14 cellular contexts compared by ENCODE assay signal in the genomic region with DNA sequence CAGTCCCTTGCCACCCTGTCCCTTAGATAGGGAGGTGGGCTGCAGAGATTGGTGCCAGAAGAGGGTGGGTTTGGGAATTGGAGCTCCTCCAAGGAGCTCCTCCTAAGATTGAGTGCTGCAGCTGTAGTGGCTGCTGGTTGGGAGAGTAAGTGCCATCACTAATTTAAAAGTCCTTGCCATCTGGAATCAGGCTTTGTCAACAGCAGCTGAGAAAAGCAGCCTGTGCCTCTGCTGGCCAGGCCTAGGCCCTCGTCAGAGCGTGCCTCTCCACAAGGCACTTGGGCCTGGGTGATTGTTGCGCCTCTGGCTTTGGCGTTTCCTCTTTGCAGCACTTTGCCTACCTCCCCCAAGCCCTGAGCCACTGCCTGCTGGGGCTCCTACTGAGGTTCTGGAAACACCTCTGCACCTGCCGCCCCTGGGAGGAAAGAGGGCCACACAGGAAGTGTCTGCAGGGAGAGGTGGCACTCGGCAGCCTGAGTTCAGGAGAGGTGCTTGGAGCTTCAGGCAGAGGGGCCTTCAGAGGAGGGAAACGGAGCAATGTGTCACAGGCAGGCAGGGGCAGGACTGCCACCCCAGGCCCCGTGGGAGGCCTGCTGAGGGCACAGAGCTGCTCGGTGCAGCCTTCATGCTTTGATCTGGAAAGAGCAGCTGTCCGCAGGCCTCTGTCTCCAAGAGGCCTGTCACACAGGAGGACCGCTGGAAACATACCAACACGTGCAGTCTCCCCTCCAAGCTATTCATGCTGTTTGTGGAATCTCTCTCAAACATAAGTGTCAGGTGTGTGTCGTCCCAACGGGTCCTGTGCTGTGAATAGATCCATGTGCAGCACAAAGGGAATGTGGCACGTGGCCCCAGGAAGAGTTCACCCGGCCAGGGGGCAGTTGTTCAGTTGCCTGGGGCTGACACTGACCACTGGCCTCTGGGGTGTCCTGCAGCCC.
DNase-seq lines count a peak whose midpoint lies in the region; TF ChIP-seq lines count a peak whose summit lies in the region.
"Had no signal": no experiment of that assay in that cellular context is flagged by ENCODE, and none has a peak within 500 bp of the region (broad histone marks: within the 10 kb centered on the region; RNA-seq: fewer than 3 reads in every experiment).

No MANE protein-coding gene starts in this region.

- no peak overlapping the region for H3K27ac Mint-ChIP-seq in activated CD4-positive, alpha-beta memory T cell treated with anti-CD3 and anti-CD28 coated beads for 36 hours

- TF ChIP-seq CTCF in osteoblast (IDR thresholded peaks at IDR 0.05; ENCODE audit: extremely low read depth, low read depth, low read length) (no peak), GM20000 (IDR thresholded peaks at IDR 0.05; ENCODE audit: extremely low read depth, missing control alignments) (no peak)

- peak; percentile 51 for DNase-seq in DMS53 (lab: John Stamatoyannopoulos, UW)
- peak; percentile 69 for DNase-seq in NCI-H1694 (lab: John Stamatoyannopoulos, UW)
- DNase-seq in SHP77 treated with DMSO at 0.1 percent for 48 hours (lab: John Stamatoyannopoulos, UW): peak; percentile 40
- DNase-seq in osteoblast (ENCODE audit: insufficient read length, low spot score, missing footprints): peak; percentile 68
- DNase-seq in activated effector memory CD4-positive, alpha-beta T cell treated with Interleukin-2 at 50 U/mL for 16 hours: no peak
- no peak for DNase-seq in NCI-H1105 (lab: John Stamatoyannopoulos, UW)
- no peak for DNase-seq in activated CD4-positive, alpha-beta memory T cell treated with anti-CD3 and anti-CD28 coated beads for 36 hours
- DNase-seq in GM20000 (ENCODE audit: low spot score): no peak
- DNase-seq: activated CD4-positive, CD25-positive, alpha-beta regulatory T cell; amniotic stem cell; lower lobe of right lung; SK-N-SH had no signal

- no peaks in the 10 kb centered on the region for H3K4me1 Mint-ChIP-seq in activated CD4-positive, alpha-beta memory T cell treated with anti-CD3 and anti-CD28 coated beads for 36 hours (ENCODE audit: low read depth)

- no peak overlapping the region for H2AFZ ChIP-seq in osteoblast (ENCODE audit: low read length)

- no peaks in the 10 kb centered on the region for H3K36me3 ChIP-seq in osteoblast (ENCODE audit: insufficient read depth, low read length)

- no peak overlapping the region for H3K27ac ChIP-seq in osteoblast (ENCODE audit: low read depth, low read length)
- H3K27ac ChIP-seq: coronary artery, lower lobe of right lung had no signal

- intact Hi-C loops in activated CD4-positive, alpha-beta memory T cell treated with anti-CD3 and anti-CD28 coated beads for 36 hours (cut with micrococcal nuclease): no loop called here

- H3K27me3 ChIP-seq in osteoblast (ENCODE audit: insufficient read depth, low read length): no peaks in the 10 kb centered on the region

- peaks cover 3% of the 10 kb centered on the region for H3K4me1 ChIP-seq in osteoblast (ENCODE audit: insufficient read depth, low read length)

- no peaks in the 10 kb centered on the region for H3K9me3 ChIP-seq in osteoblast (ENCODE audit: low read depth, low read length)
- H3K9me3 ChIP-seq: lower lobe of right lung, SK-N-SH had no signal

- H3K79me2 ChIP-seq in osteoblast (ENCODE audit: insufficient read depth, low read length): no peaks in the 10 kb centered on the region

- no peaks in the 10 kb centered on the region for H3K9me3 Mint-ChIP-seq in activated CD4-positive, alpha-beta memory T cell treated with anti-CD3 and anti-CD28 coated beads for 36 hours
- H3K9me3 Mint-ChIP-seq: neural crest cell had no signal

- H3K4me3 ChIP-seq in osteoblast (ENCODE audit: insufficient read depth, low read length): no peak overlapping the region
- H3K4me3 ChIP-seq: coronary artery, lower lobe of right lung had no signal

- CTCF ChIA-PET in activated CD4-positive, alpha-beta memory T cell treated with anti-CD3 and anti-CD28 coated beads for 36 hours (lab: Charles Lee): no interaction called here

- H3K36me3 Mint-ChIP-seq in activated CD4-positive, alpha-beta memory T cell treated with anti-CD3 and anti-CD28 coated beads for 36 hours: no peaks in the 10 kb centered on the region

- H3K4me2 ChIP-seq in osteoblast (ENCODE audit: insufficient read depth, low read length): no peak overlapping the region
- H3K4me2 ChIP-seq: SK-N-SH had no signal

- POLR2A ChIA-PET in activated CD4-positive, alpha-beta memory T cell treated with anti-CD3 and anti-CD28 coated beads for 36 hours (lab: Charles Lee): no interaction called here

- H3K4me3 Mint-ChIP-seq in activated CD4-positive, alpha-beta memory T cell treated with anti-CD3 and anti-CD28 coated beads for 36 hours: no peak overlapping the region
- H3K4me3 Mint-ChIP-seq: neural crest cell had no signal

- H3K27me3 Mint-ChIP-seq in activated CD4-positive, alpha-beta memory T cell treated with anti-CD3 and anti-CD28 coated beads for 36 hours: no peaks in the 10 kb centered on the region

- H4K20me1 ChIP-seq in osteoblast (ENCODE audit: insufficient read depth, low read length): no peaks in the 10 kb centered on the region

Comparison
In these comparisons a context has a peak if more than half of its experiments do, and no peak if none do; other contexts are left out.
1. DNase-seq: peak in DMS53 (single experiment), NCI-H1694 (single experiment), SHP77 treated with DMSO at 0.1 percent for 48 hours (single experiment) and osteoblast (single experiment); none in activated effector memory CD4-positive, alpha-beta T cell treated with Interleukin-2 at 50 U/mL for 16 hours (single experiment), NCI-H1105 (single experiment), activated CD4-positive, alpha-beta memory T cell treated with anti-CD3 and anti-CD28 coated beads for 36 hours (single experiment) and GM20000 (single experiment).